22 cellular contexts compared by ENCODE assay signal in genomic region chr6:124536792-124537191, GRCh38.
DNase-seq lines count a peak whose midpoint lies in the region; ATAC-seq lines count a peak whose summit lies in the region.
"Had no signal": no experiment of that assay in that cellular context is flagged by ENCODE, and none has a peak within 500 bp of the region (broad histone marks: within the 10 kb centered on the region; RNA-seq: fewer than 3 reads in every experiment).

No MANE protein-coding gene starts in this region.

- no peak overlapping the region for H2AFZ ChIP-seq in mesenchymal stem cell (ENCODE audit: low read depth, low read length)

- H3K9ac ChIP-seq in mesenchymal stem cell (ENCODE audit: low read length), result no peak overlapping the region

- peak; percentile 48 for DNase-seq in DMS153 treated with DMSO at 0.1 percent for 48 hours (lab: John Stamatoyannopoulos, UW; ENCODE audit: unreplicated experiment)
- peak; percentile 18 for DNase-seq in LHCN-M2 (ENCODE audit: low read depth)
- peak; percentile 8 for DNase-seq in RPMI7951 (ENCODE audit: low read depth)
- DNase-seq in mesenchymal stem cell, result peak; percentile 56
- DNase-seq in activated effector memory CD4-positive, alpha-beta T cell treated with anti-CD3 and anti-CD28 coated beads, Interleukin-2, amount 50 U/mL, for 16 hours, result no peak
- DNase-seq in inferior parietal cortex (ENCODE audit: extremely low spot score), result no peak
- DNase-seq: activated CD4-positive, alpha-beta T cell treated with anti-CD3 and anti-CD28 coated beads, Interleukin-2, amount 10 ng/mL, durations not matched to agents 24 days and 14 days; CD8-positive, alpha-beta T cell; immature natural killer cell; NCI-H1436 treated with DMSO at 0.1 percent for 48 hours; NCI-H510A; OCI-M1; stimulated activated CD4-positive, alpha-beta T cell treated with anti-CD3 and anti-CD28 coated beads, Interleukin-4, amount 100 ng/mL, for 1 hour; stimulated activated naive CD8-positive, alpha-beta T cell treated with anti-CD3 and anti-CD28 coated beads, Interleukin-15, Interleukin-2, amounts not matched to agents 100 U/mL and 50 U/mL, for 24 hours; T-helper 2 cell; thyroid gland had no signal

- H3K9me3 ChIP-seq in mesenchymal stem cell (ENCODE audit: control insufficient read depth, low read length), result no peaks in the 10 kb centered on the region
- H3K9me3 ChIP-seq: breast epithelium, neutrophil, SJSA1, thyroid gland had no signal

- H2BK120ac ChIP-seq in mesenchymal stem cell (ENCODE audit: low read depth, low read length), result no peak overlapping the region

- no peak overlapping the region for H3K27ac ChIP-seq in mesenchymal stem cell (ENCODE audit: low read length, poor library complexity, severe bottlenecking)
- H3K27ac ChIP-seq: breast epithelium, neutrophil, SJSA1, skin epidermis, thyroid gland had no signal

- H3K27me3 ChIP-seq in mesenchymal stem cell (ENCODE audit: control insufficient read depth in 1 of 2, insufficient read depth in 1 of 2, low read length in 2 of 2), result no peaks in the 10 kb centered on the region
- H3K27me3 ChIP-seq: breast epithelium, neutrophil, SJSA1, thyroid gland had no signal

- H3K79me1 ChIP-seq in mesenchymal stem cell (replicated peaks; ENCODE audit: low read length, poor library complexity, severe bottlenecking), result no peaks in the 10 kb centered on the region

- no peak overlapping the region for H3K4me2 ChIP-seq in mesenchymal stem cell (ENCODE audit: low read length, poor library complexity, severe bottlenecking)

- no peak overlapping the region for H3K18ac ChIP-seq in mesenchymal stem cell (ENCODE audit: low read depth in 1 of 2, low read length in 2 of 2)

- no peak overlapping the region for H4K8ac ChIP-seq in mesenchymal stem cell (ENCODE audit: low read length)

- no peaks in the 10 kb centered on the region for H3K4me1 ChIP-seq in mesenchymal stem cell (ENCODE audit: control insufficient read depth, insufficient read depth, low read depth, low read length)
- H3K4me1 ChIP-seq: breast epithelium, thyroid gland had no signal

- no peaks in the 10 kb centered on the region for H3K36me3 ChIP-seq in mesenchymal stem cell (ENCODE audit: control insufficient read depth in 1 of 2, insufficient read depth in 2 of 2, low read depth in 1 of 2, low read length in 2 of 2)
- H3K36me3 ChIP-seq: breast epithelium, neutrophil, SJSA1, thyroid gland had no signal

- no peak overlapping the region for H2BK12ac ChIP-seq in mesenchymal stem cell (ENCODE audit: low read length in 2 of 2)

- no peak for ATAC-seq in HG03469 (IDR thresholded peaks at IDR 0.05; ENCODE audit: unreplicated experiment)
- ATAC-seq: CD8-positive, alpha-beta T cell; HepG2; stimulated activated naive CD8-positive, alpha-beta T cell treated with anti-CD3 and anti-CD28 coated beads, Interleukin-15, Interleukin-2, amounts not matched to agents 100 U/mL and 50 U/mL, for 24 hours had no signal

- H4K91ac ChIP-seq in mesenchymal stem cell (ENCODE audit: low read length), result no peak overlapping the region

- 13% methylated on average over 1 of the region's 3 CpGs for WGBS in mesenchymal stem cell

- H3K23ac ChIP-seq in mesenchymal stem cell (ENCODE audit: low read length in 2 of 2), result no peak overlapping the region

- H3K14ac ChIP-seq in mesenchymal stem cell (ENCODE audit: low read length in 2 of 2), result no peak overlapping the region

- H3K4me3 ChIP-seq in mesenchymal stem cell (ENCODE audit: insufficient read depth in 1 of 2, low read depth in 1 of 2, low read length in 2 of 2), result no peak overlapping the region
- H3K4me3 ChIP-seq: breast epithelium, SJSA1, skin epidermis, thyroid gland had no signal

- H3K4ac ChIP-seq in mesenchymal stem cell (ENCODE audit: low read depth in 1 of 2, low read length in 2 of 2), result no peak overlapping the region

- H2BK5ac ChIP-seq in mesenchymal stem cell (ENCODE audit: low read depth, low read length, poor library complexity, severe bottlenecking), result no peak overlapping the region

- H2BK15ac ChIP-seq in mesenchymal stem cell (ENCODE audit: low read depth, poor library complexity, severe bottlenecking), result no peak overlapping the region

- H2AK5ac ChIP-seq in mesenchymal stem cell (ENCODE audit: low read length, severe bottlenecking), result no peak overlapping the region

Comparison
In these comparisons a context has a peak if more than half of its experiments do, and no peak if none do; other contexts are left out.
1. DNase-seq: peak in DMS153 treated with DMSO at 0.1 percent for 48 hours (single experiment), LHCN-M2 (single experiment), RPMI7951 (single experiment) and mesenchymal stem cell (single experiment); none in activated effector memory CD4-positive, alpha-beta T cell treated with anti-CD3 and anti-CD28 coated beads, Interleukin-2, amount 50 U/mL, for 16 hours (single experiment) and inferior parietal cortex (single experiment).